15 cellular contexts compared by ENCODE assay signal in genomic region chr6:160387887-160388286, GRCh38. TPM values are rescaled to one million over a fixed set of nuclear protein-coding genes. Genes with fewer than 3 reads are reported as not detected.
"Had no signal": no experiment of that assay in that cellular context is flagged by ENCODE, and none has a peak within 500 bp of the region (broad histone marks: within the 10 kb centered on the region; RNA-seq: fewer than 3 reads in every experiment).

No MANE protein-coding gene starts in this region.

- H3K27ac ChIP-seq: foreskin keratinocyte, parathyroid adenoma, upper lobe of right lung had no signal

- ATAC-seq: activated T-helper 17 cell treated with anti-CD3 and anti-CD28 coated beads, Interleukin-2, amount 50 U/mL, for 72 hours; foreskin keratinocyte; stimulated activated effector memory CD8-positive, alpha-beta T cell treated with anti-CD3 and anti-CD28 coated beads, Interleukin-12 subunit alpha, Interleukin-12 subunit beta, amount 100 ng/mL, for 72 hours had no signal

- H3K4me3 ChIP-seq: body of pancreas, smooth muscle cell, upper lobe of right lung had no signal

- H3K27me3 ChIP-seq: body of pancreas, foreskin keratinocyte, upper lobe of right lung had no signal

- DNase-seq: activated B cell treated with CpG ODN at 0.5 μM for 24 hours; activated CD4-positive, alpha-beta T cell treated with anti-CD3 and anti-CD28 coated beads, Interleukin-2, amount 10 ng/mL, durations not matched to agents 7 days and 5 days; activated naive CD4-positive, alpha-beta T cell treated with anti-CD3 and anti-CD28 coated beads for 36 hours; activated T-cell treated with anti-CD3 and anti-CD28 coated beads for 4 hours; body of pancreas; dermis blood vessel endothelial cell; erythroblast; foreskin keratinocyte; islet precursor cell; upper lobe of right lung had no signal

- H3K9me3 ChIP-seq: body of pancreas, upper lobe of right lung had no signal

- H3K36me3 ChIP-seq: upper lobe of right lung had no signal

- H3K4me1 ChIP-seq: parathyroid adenoma, upper lobe of right lung had no signal

RNA-seq across cellular contexts. Expression of gene SLC22A3, which starts 39.7 kb away (rescaled TPM):
- total RNA-seq: activated B cell treated with CpG ODN at 0.5 μM for 24 hours; activated CD4-positive, alpha-beta T cell treated with anti-CD3 and anti-CD28 coated beads, Interleukin-2, amount 10 ng/mL, durations not matched to agents 7 days and 5 days; activated CD8-positive, alpha-beta memory T cell treated with anti-CD3 and anti-CD28 coated beads for 36 hours; activated naive CD4-positive, alpha-beta T cell treated with anti-CD3 and anti-CD28 coated beads for 36 hours had no signal
